ENCODE assay signal across 1 cellular context in the genomic region with DNA sequence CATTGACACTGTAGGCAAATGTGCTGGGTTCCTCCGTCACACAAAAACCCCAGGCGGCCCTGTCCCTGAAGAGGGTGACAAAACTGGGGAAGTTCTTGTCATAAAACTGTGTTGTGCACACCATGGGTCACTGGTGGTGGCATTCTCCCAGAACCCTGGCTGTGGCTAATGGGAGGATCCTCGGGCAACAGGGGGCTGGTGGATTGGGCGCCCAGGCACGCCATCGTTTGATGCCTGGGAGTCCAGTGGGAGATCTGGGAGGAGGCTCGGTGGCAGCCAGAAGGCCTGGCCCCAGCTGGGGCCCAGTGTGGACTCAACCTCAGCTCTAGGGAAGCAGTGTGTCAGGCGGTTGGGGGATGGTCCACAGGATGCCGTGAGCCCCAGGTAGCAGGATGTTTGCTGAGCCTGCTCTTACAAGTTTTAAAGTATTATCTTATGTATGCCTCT.
TF ChIP-seq lines count a peak whose summit lies in the region.

No MANE protein-coding gene starts in this region.

TF ChIP-seq in GM23338, 12 proteins besides CTCF, POLR2A, EP300 and RAD21 (continued from another document):
- TF ChIP-seq, protein P1, sequence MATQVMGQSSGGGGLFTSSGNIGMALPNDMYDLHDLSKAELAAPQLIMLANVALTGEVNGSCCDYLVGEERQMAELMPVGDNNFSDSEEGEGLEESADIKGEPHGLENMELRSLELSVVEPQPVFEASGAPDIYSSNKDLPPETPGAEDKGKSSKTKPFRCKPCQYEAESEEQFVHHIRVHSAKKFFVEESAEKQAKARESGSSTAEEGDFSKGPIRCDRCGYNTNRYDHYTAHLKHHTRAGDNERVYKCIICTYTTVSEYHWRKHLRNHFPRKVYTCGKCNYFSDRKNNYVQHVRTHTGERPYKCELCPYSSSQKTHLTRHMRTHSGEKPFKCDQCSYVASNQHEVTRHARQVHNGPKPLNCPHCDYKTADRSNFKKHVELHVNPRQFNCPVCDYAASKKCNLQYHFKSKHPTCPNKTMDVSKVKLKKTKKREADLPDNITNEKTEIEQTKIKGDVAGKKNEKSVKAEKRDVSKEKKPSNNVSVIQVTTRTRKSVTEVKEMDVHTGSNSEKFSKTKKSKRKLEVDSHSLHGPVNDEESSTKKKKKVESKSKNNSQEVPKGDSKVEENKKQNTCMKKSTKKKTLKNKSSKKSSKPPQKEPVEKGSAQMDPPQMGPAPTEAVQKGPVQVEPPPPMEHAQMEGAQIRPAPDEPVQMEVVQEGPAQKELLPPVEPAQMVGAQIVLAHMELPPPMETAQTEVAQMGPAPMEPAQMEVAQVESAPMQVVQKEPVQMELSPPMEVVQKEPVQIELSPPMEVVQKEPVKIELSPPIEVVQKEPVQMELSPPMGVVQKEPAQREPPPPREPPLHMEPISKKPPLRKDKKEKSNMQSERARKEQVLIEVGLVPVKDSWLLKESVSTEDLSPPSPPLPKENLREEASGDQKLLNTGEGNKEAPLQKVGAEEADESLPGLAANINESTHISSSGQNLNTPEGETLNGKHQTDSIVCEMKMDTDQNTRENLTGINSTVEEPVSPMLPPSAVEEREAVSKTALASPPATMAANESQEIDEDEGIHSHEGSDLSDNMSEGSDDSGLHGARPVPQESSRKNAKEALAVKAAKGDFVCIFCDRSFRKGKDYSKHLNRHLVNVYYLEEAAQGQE (IDR thresholded peaks at IDR 0.05; ENCODE audit: unreplicated experiment): no peak
- TF ChIP-seq JUNB (IDR thresholded peaks at IDR 0.05; ENCODE audit: unreplicated experiment) (no peak), POLR2AphosphoS5 (IDR thresholded peaks at IDR 0.05; ENCODE audit: low read depth) (no peak)
- TF ChIP-seq, protein P2, sequence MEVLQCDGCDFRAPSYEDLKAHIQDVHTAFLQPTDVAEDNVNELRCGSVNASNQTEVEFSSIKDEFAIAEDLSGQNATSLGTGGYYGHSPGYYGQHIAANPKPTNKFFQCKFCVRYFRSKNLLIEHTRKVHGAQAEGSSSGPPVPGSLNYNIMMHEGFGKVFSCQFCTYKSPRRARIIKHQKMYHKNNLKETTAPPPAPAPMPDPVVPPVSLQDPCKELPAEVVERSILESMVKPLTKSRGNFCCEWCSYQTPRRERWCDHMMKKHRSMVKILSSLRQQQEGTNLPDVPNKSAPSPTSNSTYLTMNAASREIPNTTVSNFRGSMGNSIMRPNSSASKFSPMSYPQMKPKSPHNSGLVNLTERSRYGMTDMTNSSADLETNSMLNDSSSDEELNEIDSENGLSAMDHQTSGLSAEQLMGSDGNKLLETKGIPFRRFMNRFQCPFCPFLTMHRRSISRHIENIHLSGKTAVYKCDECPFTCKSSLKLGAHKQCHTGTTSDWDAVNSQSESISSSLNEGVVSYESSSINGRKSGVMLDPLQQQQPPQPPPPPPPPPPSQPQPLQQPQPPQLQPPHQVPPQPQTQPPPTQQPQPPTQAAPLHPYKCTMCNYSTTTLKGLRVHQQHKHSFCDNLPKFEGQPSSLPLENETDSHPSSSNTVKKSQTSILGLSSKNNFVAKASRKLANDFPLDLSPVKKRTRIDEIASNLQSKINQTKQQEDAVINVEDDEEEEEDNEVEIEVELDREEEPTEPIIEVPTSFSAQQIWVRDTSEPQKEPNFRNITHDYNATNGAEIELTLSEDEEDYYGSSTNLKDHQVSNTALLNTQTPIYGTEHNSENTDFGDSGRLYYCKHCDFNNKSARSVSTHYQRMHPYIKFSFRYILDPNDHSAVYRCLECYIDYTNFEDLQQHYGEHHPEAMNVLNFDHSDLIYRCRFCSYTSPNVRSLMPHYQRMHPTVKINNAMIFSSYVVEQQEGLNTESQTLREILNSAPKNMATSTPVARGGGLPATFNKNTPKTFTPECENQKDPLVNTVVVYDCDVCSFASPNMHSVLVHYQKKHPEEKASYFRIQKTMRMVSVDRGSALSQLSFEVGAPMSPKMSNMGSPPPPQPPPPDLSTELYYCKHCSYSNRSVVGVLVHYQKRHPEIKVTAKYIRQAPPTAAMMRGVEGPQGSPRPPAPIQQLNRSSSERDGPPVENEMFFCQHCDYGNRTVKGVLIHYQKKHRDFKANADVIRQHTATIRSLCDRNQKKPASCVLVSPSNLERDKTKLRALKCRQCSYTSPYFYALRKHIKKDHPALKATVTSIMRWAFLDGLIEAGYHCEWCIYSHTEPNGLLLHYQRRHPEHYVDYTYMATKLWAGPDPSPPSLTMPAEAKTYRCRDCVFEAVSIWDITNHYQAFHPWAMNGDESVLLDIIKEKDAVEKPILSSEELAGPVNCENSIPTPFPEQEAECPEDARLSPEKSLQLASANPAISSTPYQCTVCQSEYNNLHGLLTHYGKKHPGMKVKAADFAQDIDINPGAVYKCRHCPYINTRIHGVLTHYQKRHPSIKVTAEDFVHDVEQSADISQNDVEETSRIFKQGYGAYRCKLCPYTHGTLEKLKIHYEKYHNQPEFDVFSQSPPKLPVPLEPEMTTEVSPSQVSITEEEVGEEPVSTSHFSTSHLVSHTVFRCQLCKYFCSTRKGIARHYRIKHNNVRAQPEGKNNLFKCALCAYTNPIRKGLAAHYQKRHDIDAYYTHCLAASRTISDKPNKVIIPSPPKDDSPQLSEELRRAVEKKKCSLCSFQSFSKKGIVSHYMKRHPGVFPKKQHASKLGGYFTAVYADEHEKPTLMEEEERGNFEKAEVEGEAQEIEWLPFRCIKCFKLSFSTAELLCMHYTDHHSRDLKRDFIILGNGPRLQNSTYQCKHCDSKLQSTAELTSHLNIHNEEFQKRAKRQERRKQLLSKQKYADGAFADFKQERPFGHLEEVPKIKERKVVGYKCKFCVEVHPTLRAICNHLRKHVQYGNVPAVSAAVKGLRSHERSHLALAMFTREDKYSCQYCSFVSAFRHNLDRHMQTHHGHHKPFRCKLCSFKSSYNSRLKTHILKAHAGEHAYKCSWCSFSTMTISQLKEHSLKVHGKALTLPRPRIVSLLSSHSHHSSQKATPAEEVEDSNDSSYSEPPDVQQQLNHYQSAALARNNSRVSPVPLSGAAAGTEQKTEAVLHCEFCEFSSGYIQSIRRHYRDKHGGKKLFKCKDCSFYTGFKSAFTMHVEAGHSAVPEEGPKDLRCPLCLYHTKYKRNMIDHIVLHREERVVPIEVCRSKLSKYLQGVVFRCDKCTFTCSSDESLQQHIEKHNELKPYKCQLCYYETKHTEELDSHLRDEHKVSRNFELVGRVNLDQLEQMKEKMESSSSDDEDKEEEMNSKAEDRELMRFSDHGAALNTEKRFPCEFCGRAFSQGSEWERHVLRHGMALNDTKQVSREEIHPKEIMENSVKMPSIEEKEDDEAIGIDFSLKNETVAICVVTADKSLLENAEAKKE (CRISPR knock-in tag; IDR thresholded peaks at IDR 0.05): no peak
